In genomic region chr3:117171124-117171523, GRCh38 we compare ENCODE assay signal across 1 cellular context.
TF ChIP-seq lines count a peak whose summit lies in the region.

No MANE protein-coding gene starts in this region.

TF ChIP-seq in GM23338, 12 proteins besides CTCF, POLR2A, EP300 and RAD21 (continued from another document):
- TF ChIP-seq ZNF462 (CRISPR knock-in tag; IDR thresholded peaks at IDR 0.05) (no peak), ZNF331 (CRISPR knock-in tag; IDR thresholded peaks at IDR 0.05; ENCODE audit: low read depth) (no peak), ZNF114 (CRISPR knock-in tag; IDR thresholded peaks at IDR 0.05) (no peak), CREB1 (CRISPR knock-in tag; IDR thresholded peaks at IDR 0.05; ENCODE audit: low read depth) (no peak)
